In genomic region chr3:58008140-58009025, GRCh38 we compare ENCODE assay signal across 7 cellular contexts. TPM values are rescaled to one million over a fixed set of nuclear protein-coding genes. Genes with fewer than 3 reads are reported as not detected.
DNase-seq lines count a peak whose midpoint lies in the region; ATAC-seq, FAIRE-seq and TF ChIP-seq lines count a peak whose summit lies in the region.

A gene with protein sequence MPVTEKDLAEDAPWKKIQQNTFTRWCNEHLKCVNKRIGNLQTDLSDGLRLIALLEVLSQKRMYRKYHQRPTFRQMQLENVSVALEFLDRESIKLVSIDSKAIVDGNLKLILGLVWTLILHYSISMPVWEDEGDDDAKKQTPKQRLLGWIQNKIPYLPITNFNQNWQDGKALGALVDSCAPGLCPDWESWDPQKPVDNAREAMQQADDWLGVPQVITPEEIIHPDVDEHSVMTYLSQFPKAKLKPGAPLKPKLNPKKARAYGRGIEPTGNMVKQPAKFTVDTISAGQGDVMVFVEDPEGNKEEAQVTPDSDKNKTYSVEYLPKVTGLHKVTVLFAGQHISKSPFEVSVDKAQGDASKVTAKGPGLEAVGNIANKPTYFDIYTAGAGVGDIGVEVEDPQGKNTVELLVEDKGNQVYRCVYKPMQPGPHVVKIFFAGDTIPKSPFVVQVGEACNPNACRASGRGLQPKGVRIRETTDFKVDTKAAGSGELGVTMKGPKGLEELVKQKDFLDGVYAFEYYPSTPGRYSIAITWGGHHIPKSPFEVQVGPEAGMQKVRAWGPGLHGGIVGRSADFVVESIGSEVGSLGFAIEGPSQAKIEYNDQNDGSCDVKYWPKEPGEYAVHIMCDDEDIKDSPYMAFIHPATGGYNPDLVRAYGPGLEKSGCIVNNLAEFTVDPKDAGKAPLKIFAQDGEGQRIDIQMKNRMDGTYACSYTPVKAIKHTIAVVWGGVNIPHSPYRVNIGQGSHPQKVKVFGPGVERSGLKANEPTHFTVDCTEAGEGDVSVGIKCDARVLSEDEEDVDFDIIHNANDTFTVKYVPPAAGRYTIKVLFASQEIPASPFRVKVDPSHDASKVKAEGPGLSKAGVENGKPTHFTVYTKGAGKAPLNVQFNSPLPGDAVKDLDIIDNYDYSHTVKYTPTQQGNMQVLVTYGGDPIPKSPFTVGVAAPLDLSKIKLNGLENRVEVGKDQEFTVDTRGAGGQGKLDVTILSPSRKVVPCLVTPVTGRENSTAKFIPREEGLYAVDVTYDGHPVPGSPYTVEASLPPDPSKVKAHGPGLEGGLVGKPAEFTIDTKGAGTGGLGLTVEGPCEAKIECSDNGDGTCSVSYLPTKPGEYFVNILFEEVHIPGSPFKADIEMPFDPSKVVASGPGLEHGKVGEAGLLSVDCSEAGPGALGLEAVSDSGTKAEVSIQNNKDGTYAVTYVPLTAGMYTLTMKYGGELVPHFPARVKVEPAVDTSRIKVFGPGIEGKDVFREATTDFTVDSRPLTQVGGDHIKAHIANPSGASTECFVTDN (N-terminal part only) (plus strand): TSS chr3:58008422. CDS start chr3:58008565, 143 bp downstream.

- H3K27me3 ChIP-seq in HepG2 (ENCODE audit: control insufficient read depth in 1 of 2, insufficient read depth in 2 of 2, low read length in 2 of 2) = no peaks in the 10 kb centered on the region; a peak in 1 of 5 replicates

- H3K4me3 Mint-ChIP-seq in dendritic cell treated with granulocyte-macrophage colony-stimulating factor and Interleukin-4, amounts not matched to agents 40 ng/mL and 50 ng/mL, for 4 days = peak within 1 kb of the TSS; percentile 87

- peak; percentile 83 for TF ChIP-seq RAD21 in HepG2 (CRISPR knock-in tag; IDR thresholded peaks at IDR 0.05)

- H2AFZ ChIP-seq in HepG2 (ENCODE audit: low read length) = peak within 1 kb of the TSS; percentile 69

- TF ChIP-seq POLR2A in HepG2 (IDR thresholded peaks at IDR 0.05; ENCODE audit: insufficient read depth in 1 of 2, low read depth in 2 of 2, low read length in 2 of 2) = peak; percentile 92 to 98

- peaks cover 55% of the 10 kb centered on the region for H3K4me1 ChIP-seq in HepG2 (ENCODE audit: insufficient read depth, low read length)

- peak within 1 kb of the TSS; percentile 93 to 100 (median 99) for H3K4me3 ChIP-seq in HepG2 (replicated peaks in 1 of 3; ENCODE audit: insufficient read depth in 1 of 3, low read depth in 2 of 3, low read length in 3 of 3)

- TF ChIP-seq EP300 in HepG2 (IDR thresholded peaks at IDR 0.05; ENCODE audit: low read depth in 2 of 2, low read length in 2 of 2) = no peak
- no peak for TF ChIP-seq EP300 in HepG2 (CRISPR knock-in tag; IDR thresholded peaks at IDR 0.05; ENCODE audit: borderline replicate concordance)

- intact Hi-C loops in dendritic cell treated with granulocyte-macrophage colony-stimulating factor and Interleukin-4, amounts not matched to agents 40 ng/mL and 50 ng/mL, for 4 days (cut with micrococcal nuclease) = loop anchor here (5.0 to 10.0 kb wide), 2 partner anchors 169 to 296 kb away; partner anchors contain the start of genes HTD2 and RPP14
- intact Hi-C loops in HepG2 (cut with micrococcal nuclease; ENCODE audit: unreplicated experiment) = loop anchor here (2.0 to 5.0 kb wide), 3 partner anchors 46 to 164 kb away; no protein-coding TSS in a partner anchor

- BruUV-seq in HepG2 (replicated peaks; lab: Mats Ljungman, UMichigan) = TSS peak; percentile 68

- CTCF ChIA-PET in HepG2 (lab: Yijun Ruan, JAX; ENCODE audit: low intra/inter-chr PET ratio, low total read pairs) = interaction anchor here (0.9 kb wide), 1 partner anchor 159 kb away, joined by 3 read pairs; no protein-coding TSS in a partner anchor

- no peak for FAIRE-seq in HepG2 (lab: Jason Lieb, UNC)

- POLR2A ChIA-PET in HepG2 (lab: Yijun Ruan, JAX) = interaction anchor here (0.9 to 4.7 kb wide), 13 partner anchors 11 to 166 kb away, joined by 3 to 21 read pairs (median 4); no protein-coding TSS in a partner anchor

- WGBS in HepG2 (ENCODE audit: low lambda C conversion rate) = 0% methylated on average over 5 of the region's 91 CpGs

- in situ Hi-C loops in GM13977 (cut with MboI; ENCODE audit: low pct_unique_long_range_greater_than_20kb, low sequenced_read_pairs, unreplicated experiment) = loop anchor here (25.0 kb wide), 2 partner anchors 154 to 304 kb away; partner anchors contain the start of genes HTD2 and RPP14
- in situ Hi-C loops in HepG2 (cut with HindIII; ENCODE audit: extremely low pct_ligation_motif_present, low pct_unique_long_range_greater_than_20kb) = loop anchor here (5.0 kb wide), 2 partner anchors 46 to 104 kb away; no protein-coding TSS in a partner anchor

- H3K9me3 Mint-ChIP-seq in dendritic cell treated with granulocyte-macrophage colony-stimulating factor and Interleukin-4, amounts not matched to agents 40 ng/mL and 50 ng/mL, for 4 days = no peaks in the 10 kb centered on the region

- H3K27me3 Mint-ChIP-seq in dendritic cell treated with granulocyte-macrophage colony-stimulating factor and Interleukin-4, amounts not matched to agents 40 ng/mL and 50 ng/mL, for 4 days = peaks cover 5% of the 10 kb centered on the region

- peak; percentile 96 for TF ChIP-seq CTCF in GM13977 (IDR thresholded peaks at IDR 0.05; ENCODE audit: extremely low read depth, insufficient read depth, missing control alignments)
- peak; percentile 86 for TF ChIP-seq CTCF in HepG2 (CRISPR knock-in tag; IDR thresholded peaks at IDR 0.05)

- peak within 1 kb of the TSS; percentile 90 for H3K4me2 ChIP-seq in HepG2 (ENCODE audit: low read depth, low read length)

- peaks cover 41% of the 10 kb centered on the region for H4K20me1 ChIP-seq in HepG2 (ENCODE audit: insufficient read depth, low read length)

- H3K36me3 Mint-ChIP-seq in dendritic cell treated with granulocyte-macrophage colony-stimulating factor and Interleukin-4, amounts not matched to agents 40 ng/mL and 50 ng/mL, for 4 days (ENCODE audit: low read depth) = no peaks in the 10 kb centered on the region

- H3K9ac ChIP-seq in HepG2 (ENCODE audit: insufficient read depth, low read depth, low read length) = peak within 1 kb of the TSS; percentile 92

- peaks cover 5% of the 10 kb centered on the region in 2 experiments; a peak in 3 of 5 replicates for H3K36me3 ChIP-seq in HepG2 (replicated peaks in 1 of 2; ENCODE audit: control insufficient read depth in 1 of 2, insufficient read depth in 2 of 2, low read length in 2 of 2)

- peaks cover 33% of the 10 kb centered on the region for H3K4me1 Mint-ChIP-seq in dendritic cell treated with granulocyte-macrophage colony-stimulating factor and Interleukin-4, amounts not matched to agents 40 ng/mL and 50 ng/mL, for 4 days (ENCODE audit: low read depth)

- peak; percentile 73 for ATAC-seq in HG02623 (IDR thresholded peaks at IDR 0.05; ENCODE audit: unreplicated experiment)
- ATAC-seq in HepG2 = peak; percentile 77

- peak within 1 kb of the TSS; percentile 74 for H3K27ac ChIP-seq in HepG2 (ENCODE audit: extremely low read length, insufficient read depth, low read length)

- H3K27ac Mint-ChIP-seq in dendritic cell treated with granulocyte-macrophage colony-stimulating factor and Interleukin-4, amounts not matched to agents 40 ng/mL and 50 ng/mL, for 4 days = peak within 1 kb of the TSS; percentile 78

- H3K9me3 ChIP-seq in HepG2 (ENCODE audit: low read length) = no peaks in the 10 kb centered on the region

- DNase-seq in GM13977 (ENCODE audit: low spot score) (peak; percentile 97), NCI-H2171 (lab: John Stamatoyannopoulos, UW) (peak; percentile 37), HepG2 (ENCODE audit: low spot score) (peak; percentile 45)
- DNase-seq in activated CD4-positive, alpha-beta T cell treated with anti-CD3 and anti-CD28 coated beads, Interleukin-2, amount 50 U/mL, for 1 hour = peak; percentile 78
- DNase-seq in stimulated activated CD4-positive, alpha-beta T cell treated with anti-CD3 and anti-CD28 coated beads, Interleukin-4, amount 100 ng/mL, for 24 hours = peak; percentile 78

- peaks cover 51% of the 10 kb centered on the region for H3K79me2 ChIP-seq in HepG2 (ENCODE audit: insufficient read depth, low read length)

TF ChIP-seq in HepG2, 621 proteins besides CTCF, POLR2A, EP300 and RAD21 (continues in another document):
- TF ChIP-seq KLF13 (CRISPR knock-in tag; IDR thresholded peaks at IDR 0.05) (0 out of 2 replicates have a peak, but pooled peaks have one; percentile 72), MXD1 (CRISPR knock-in tag; IDR thresholded peaks at IDR 0.05) (0 out of 2 replicates have a peak, but pooled peaks have one; percentile 51)

RNA-seq across cellular contexts. Expression of the gene that starts here (rescaled TPM):
- total RNA-seq in HepG2 (2016; rRNA removed; fragmentation: Illumina TruSeq; extraction: Trizol) = 48.8 and 130 TPM in 2 replicates
- total RNA-seq in HepG2 (2016; cell fraction: cytosol; rRNA removed; fragmentation: Illumina TruSeq; extraction: Trizol; ENCODE audit: low read depth) = 13.1 and 13.3 TPM in 2 replicates
- 39.2 and 136 TPM in 2 replicates for total RNA-seq in HepG2 (2016; cell fraction: insoluble cytoplasmic fraction; rRNA removed; fragmentation: Illumina TruSeq; extraction: Trizol)
- 18.9 and 22.5 TPM in 2 replicates for total RNA-seq in HepG2 (2016; cell fraction: membrane; rRNA removed; fragmentation: Illumina TruSeq; extraction: Trizol)
- total RNA-seq in HepG2 (2016; cell fraction: nucleus; rRNA removed; fragmentation: Illumina TruSeq; extraction: Trizol) = 211 and 228 TPM in 2 replicates
- polyA plus RNA-seq in HepG2 (2011; rRNA removed) = 106 and 126 TPM in 2 replicates
- polyA plus RNA-seq in HepG2 (2011; cell fraction: cytosol; rRNA removed) = 92.4 and 98.4 TPM in 2 replicates
- polyA plus RNA-seq in HepG2 (2011; cell fraction: nucleus; rRNA removed) = 739 and 796 TPM in 2 replicates
- polyA plus RNA-seq in HepG2 (2012) = 198 and 216 TPM in 2 replicates
- 8.9 and 9.6 TPM in 2 replicates for polyA plus RNA-seq in HepG2 (2016; cell fraction: cytosol; fragmentation: Illumina TruSeq; extraction: Trizol; ENCODE audit: low read depth)
- 41.9 and 44.7 TPM in 2 replicates for polyA plus RNA-seq in HepG2 (2016; cell fraction: insoluble cytoplasmic fraction; fragmentation: Illumina TruSeq; extraction: Trizol; ENCODE audit: low read depth)
- polyA plus RNA-seq in HepG2 (2016; cell fraction: membrane; fragmentation: Illumina TruSeq; extraction: Trizol; ENCODE audit: low read depth) = 15.4 and 16.3 TPM in 2 replicates
- polyA plus RNA-seq in HepG2 (2016; cell fraction: nucleus; fragmentation: Illumina TruSeq; extraction: Trizol; ENCODE audit: insufficient read depth, low read depth) = 270 and 279 TPM in 2 replicates
- polyA minus RNA-seq in HepG2 (2011; rRNA and poly(A)+ RNA removed; ENCODE audit: low replicate concordance) = 277 and 558 TPM in 2 replicates
- 259 and 274 TPM in 2 replicates for polyA minus RNA-seq in HepG2 (2011; cell fraction: cytosol; rRNA and poly(A)+ RNA removed)
- polyA minus RNA-seq in HepG2 (2011; cell fraction: nucleus; rRNA and poly(A)+ RNA removed) = 831 and 1,056 TPM in 2 replicates

Comparison
In these comparisons a context has a peak if more than half of its experiments do, and no peak if none do; other contexts are left out.
1. Peak in every context shown above with its lines: DNase-seq, ATAC-seq, H3K4me3 ChIP-seq and H3K27ac ChIP-seq.
2. DNase-seq: peak in every context shown above with its lines; median percentile 97 in GM13977; 78 in activated CD4-positive, alpha-beta T cell treated with anti-CD3 and anti-CD28 coated beads, Interleukin-2, amount 50 U/mL, for 1 hour; 78 in stimulated activated CD4-positive, alpha-beta T cell treated with anti-CD3 and anti-CD28 coated beads, Interleukin-4, amount 100 ng/mL, for 24 hours; 45 in HepG2; 37 in NCI-H2171.